11 cellular contexts compared by ENCODE assay signal in genomic region chr4:39931441-39931901, GRCh38. TPM values are rescaled to one million over a fixed set of nuclear protein-coding genes. Genes with fewer than 3 reads are reported as not detected.
DNase-seq lines count a peak whose midpoint lies in the region; ATAC-seq and TF ChIP-seq lines count a peak whose summit lies in the region.
"Had no signal": no experiment of that assay in that cellular context is flagged by ENCODE, and none has a peak within 500 bp of the region (broad histone marks: within the 10 kb centered on the region; RNA-seq: fewer than 3 reads in every experiment).

No MANE protein-coding gene starts in this region.

- TF ChIP-seq POLR2A in spleen (IDR thresholded peaks at IDR 0.05): no peak

- in situ Hi-C loops in G401 (cut with HindIII; ENCODE audit: low sequenced_read_pairs): no loop called here

- no peaks in the 10 kb centered on the region for H3K27me3 Mint-ChIP-seq in CD8-positive, alpha-beta T cell (ENCODE audit: low read depth)
- no peaks in the 10 kb centered on the region for H3K27me3 Mint-ChIP-seq in memory B cell

- intact Hi-C loops in CD8-positive, alpha-beta T cell (cut with DNase I, micrococcal nuclease): loop anchor here in 1 of 2 experiments (5.0 kb wide), 1 partner anchor 41 kb away; no protein-coding TSS in a partner anchor
- intact Hi-C loops in spleen (cut with DNase I; ENCODE audit: low total_unique reads): no loop called here

- no peak overlapping the region for H3K4me3 ChIP-seq in CD8-positive, alpha-beta T cell (ENCODE audit: low read depth, low read length)
- no peak overlapping the region for H3K4me3 ChIP-seq in spleen
- H3K4me3 ChIP-seq: testis had no signal

- ATAC-seq in CD8-positive, alpha-beta T cell: peak; percentile 58
- ATAC-seq in GM19023 (IDR thresholded peaks at IDR 0.05; ENCODE audit: unreplicated experiment) (peak; percentile 66), memory B cell (ENCODE audit: low read depth) (peak; percentile 19), GM21737 (IDR thresholded peaks at IDR 0.05; ENCODE audit: unreplicated experiment) (no peak)

- no peak for TF ChIP-seq CTCF in CD8-positive, alpha-beta T cell (IDR thresholded peaks at IDR 0.05)
- TF ChIP-seq CTCF in spleen (IDR thresholded peaks at IDR 0.05 in 8 of 11, conservative IDR thresholded peaks at IDR 0.05 in 3 of 11): no peak

- no peaks in the 10 kb centered on the region for H3K9me3 ChIP-seq in CD8-positive, alpha-beta T cell (ENCODE audit: low read length)
- no peaks in the 10 kb centered on the region for H3K9me3 ChIP-seq in spleen
- H3K9me3 ChIP-seq: neutrophil, testis had no signal

- CTCF ChIA-PET in CD8-positive, alpha-beta T cell (lab: Charles Lee): interaction anchor here (0.6 kb wide), 1 partner anchor 21 kb away, joined by 3 read pairs; no protein-coding TSS in a partner anchor

- no peak overlapping the region for H3K4me3 Mint-ChIP-seq in CD8-positive, alpha-beta T cell
- H3K4me3 Mint-ChIP-seq in memory B cell: no peak overlapping the region

- no peak overlapping the region for H3K27ac ChIP-seq in CD8-positive, alpha-beta T cell (ENCODE audit: low read depth, low read length)
- peak overlapping the region in 4 of 8 donors; percentile 24 to 71 (median 62) for H3K27ac ChIP-seq in spleen
- H3K27ac ChIP-seq: neutrophil, testis had no signal

- peaks cover 26% of the 10 kb centered on the region for H3K4me1 ChIP-seq in CD8-positive, alpha-beta T cell (ENCODE audit: insufficient read depth, low read length)
- peaks cover 19 to 70% (median 40%) of the 10 kb centered on the region in 6 donors for H3K4me1 ChIP-seq in spleen

- DNase-seq in CD8-positive, alpha-beta T cell: no peak
- DNase-seq in SW480 (ENCODE audit: low spot score) (peak; percentile 2), memory B cell (ENCODE audit: low spot score in 2 of 2) (no peak), NCI-H1092 (lab: John Stamatoyannopoulos, UW) (no peak), spleen (no peak), G401 (ENCODE audit: low spot score) (no peak)
- DNase-seq: NCI-H2107, testis had no signal

- H3K27me3 ChIP-seq in CD8-positive, alpha-beta T cell (ENCODE audit: insufficient read depth, low read length): no peaks in the 10 kb centered on the region
- no peaks in the 10 kb centered on the region for H3K27me3 ChIP-seq in spleen (replicated peaks in 1 of 7)
- H3K27me3 ChIP-seq: neutrophil, testis had no signal

- H3K27ac Mint-ChIP-seq in CD8-positive, alpha-beta T cell: peak overlapping the region; percentile 66
- peak overlapping the region; percentile 77 for H3K27ac Mint-ChIP-seq in memory B cell

- peaks cover 27% of the 10 kb centered on the region for H3K36me3 Mint-ChIP-seq in CD8-positive, alpha-beta T cell
- peaks cover 7% of the 10 kb centered on the region for H3K36me3 Mint-ChIP-seq in memory B cell

- peaks cover 59% of the 10 kb centered on the region for H3K4me1 Mint-ChIP-seq in CD8-positive, alpha-beta T cell (ENCODE audit: low read depth)
- peaks cover 28% of the 10 kb centered on the region for H3K4me1 Mint-ChIP-seq in memory B cell

- peaks cover 5% of the 10 kb centered on the region for H3K36me3 ChIP-seq in CD8-positive, alpha-beta T cell (ENCODE audit: insufficient read depth, low read length)
- H3K36me3 ChIP-seq in spleen: peaks cover 0 to 21% (median 13%) of the 10 kb centered on the region in 6 donors

- WGBS in spleen, 5 donors: 64 to 77% (median 68%) methylated on average over 5 of the region's 5 CpGs

- no peaks in the 10 kb centered on the region for H3K9me3 Mint-ChIP-seq in CD8-positive, alpha-beta T cell
- no peaks in the 10 kb centered on the region for H3K9me3 Mint-ChIP-seq in memory B cell

- POLR2A ChIA-PET in CD8-positive, alpha-beta T cell (lab: Charles Lee): interaction anchor here (0.7 kb wide), 1 partner anchor 42 kb away, joined by 3 read pairs; no protein-coding TSS in a partner anchor

RNA-seq across cellular contexts. Expression of gene PDS5A, which starts 46.2 kb away (rescaled TPM):
- total RNA-seq in CD8-positive, alpha-beta T cell: 10 to 100 TPM; 75.5 to 84.0 TPM
- 10 to 100 TPM; 63.5 to 90.7 (median 81.2) TPM for total RNA-seq in spleen
- polyA plus RNA-seq in spleen: 10 to 100 TPM; 17.9 to 21.5 (median 20.4) TPM
- total RNA-seq in G401 (2014; rRNA removed; shearing (Covaris generic)): 40.6 and 55.9 TPM in 2 replicates
